ENCODE assay signal across 9 cellular contexts in genomic region chr2:20179755-20180594, GRCh38. TPM values are rescaled to one million over a fixed set of nuclear protein-coding genes. Genes with fewer than 3 reads are reported as not detected.
DNase-seq lines count a peak whose midpoint lies in the region; ATAC-seq and TF ChIP-seq lines count a peak whose summit lies in the region.
"Had no signal": no experiment of that assay in that cellular context is flagged by ENCODE, and none has a peak within 500 bp of the region (broad histone marks: within the 10 kb centered on the region; RNA-seq: fewer than 3 reads in every experiment).

No MANE protein-coding gene starts in this region.

- no peak overlapping the region for H3K18ac ChIP-seq in mesendoderm (ENCODE audit: low read length)

- no peak overlapping the region for H2BK120ac ChIP-seq in mesendoderm (ENCODE audit: low read depth, low read length)

- no peaks in the 10 kb centered on the region for H3K36me3 Mint-ChIP-seq in T-helper 17 cell (ENCODE audit: low read depth)
- no peaks in the 10 kb centered on the region for H3K36me3 Mint-ChIP-seq in activated T-cell treated with anti-CD3 and anti-CD28 coated beads, Interleukin-2, amount 50 U/mL, for 24 hours (ENCODE audit: low read depth)

- WGBS in mesendoderm (ENCODE audit: extremely low coverage, insufficient coverage, low lambda C conversion rate) = no CpG with 5 or more reads among the region's 25 CpGs

- no peaks in the 10 kb centered on the region for H3K27me3 ChIP-seq in colonic mucosa
- H3K27me3 ChIP-seq in mesendoderm (ENCODE audit: insufficient read depth, low read length, poor library complexity) = no peaks in the 10 kb centered on the region
- H3K27me3 ChIP-seq: BLaER1 treated with 17β-estradiol and CSF1 and Interleukin-3, amounts not matched to agents 10 nM and 100 nM had no signal

- intact Hi-C loops in colonic mucosa (cut with DNase I) = no loop called here

- H3K4me3 ChIP-seq in colonic mucosa = no peak overlapping the region
- no peak overlapping the region for H3K4me3 ChIP-seq in mesendoderm (ENCODE audit: low read length)
- H3K4me3 ChIP-seq: BLaER1 treated with 17β-estradiol and CSF1 and Interleukin-3, amounts not matched to agents 10 nM and 100 nM had no signal

- H3K4me2 ChIP-seq in mesendoderm (ENCODE audit: low read length) = no peak overlapping the region
- H3K4me2 ChIP-seq: BLaER1 treated with 17β-estradiol and CSF1 and Interleukin-3, amounts not matched to agents 10 nM and 100 nM had no signal

- peak overlapping the region; percentile 31 to 53 for H3K9ac ChIP-seq in colonic mucosa (ENCODE audit: low read depth in 2 of 2, low read length in 2 of 2)
- H3K9ac ChIP-seq in mesendoderm (ENCODE audit: low read length) = no peak overlapping the region
- H3K9ac ChIP-seq: BLaER1 treated with 17β-estradiol and CSF1 and Interleukin-3, amounts not matched to agents 10 nM and 100 nM had no signal

- H2AK5ac ChIP-seq in mesendoderm (ENCODE audit: low read length) = no peak overlapping the region

- H3K4me3 Mint-ChIP-seq in T-helper 17 cell = no peak overlapping the region
- no peak overlapping the region for H3K4me3 Mint-ChIP-seq in activated T-cell treated with anti-CD3 and anti-CD28 coated beads, Interleukin-2, amount 50 U/mL, for 24 hours

- peaks cover 31% of the 10 kb centered on the region for H3K27me3 Mint-ChIP-seq in T-helper 17 cell
- H3K27me3 Mint-ChIP-seq in activated T-cell treated with anti-CD3 and anti-CD28 coated beads, Interleukin-2, amount 50 U/mL, for 24 hours = no peaks in the 10 kb centered on the region

- peak; percentile 95 for DNase-seq in ACHN
- peak; percentile 84 for DNase-seq in HuH-7 (ENCODE audit: low spot score)
- DNase-seq in colonic mucosa = peak; percentile 92
- DNase-seq in mesendoderm = peak; percentile 53
- DNase-seq in T-helper 17 cell = no peak
- DNase-seq in activated T-cell treated with anti-CD3 and anti-CD28 coated beads, Interleukin-2, amount 50 U/mL, for 24 hours = no peak
- DNase-seq in NCI-H1694 (lab: John Stamatoyannopoulos, UW) = no peak

- H3K9me3 Mint-ChIP-seq in activated T-cell treated with anti-CD3 and anti-CD28 coated beads, Interleukin-2, amount 50 U/mL, for 24 hours = no peaks in the 10 kb centered on the region

- TF ChIP-seq CTCF in colonic mucosa (IDR thresholded peaks at IDR 0.05) = no peak

- no peak overlapping the region for H2BK15ac ChIP-seq in mesendoderm (replicated peaks; ENCODE audit: low read depth)

- no peaks in the 10 kb centered on the region for H3K36me3 ChIP-seq in colonic mucosa
- no peaks in the 10 kb centered on the region for H3K36me3 ChIP-seq in mesendoderm (ENCODE audit: control insufficient read depth, insufficient read depth, low read length)
- H3K36me3 ChIP-seq: BLaER1 treated with 17β-estradiol and CSF1 and Interleukin-3, amounts not matched to agents 10 nM and 100 nM had no signal

- no peak overlapping the region for H3K4ac ChIP-seq in mesendoderm (ENCODE audit: low read depth, low read length)

- no peaks in the 10 kb centered on the region for H3K4me1 Mint-ChIP-seq in T-helper 17 cell
- no peaks in the 10 kb centered on the region for H3K4me1 Mint-ChIP-seq in activated T-cell treated with anti-CD3 and anti-CD28 coated beads, Interleukin-2, amount 50 U/mL, for 24 hours (ENCODE audit: low read depth)

- no peak overlapping the region for H4K8ac ChIP-seq in mesendoderm (ENCODE audit: low read depth, low read length)

- no peak overlapping the region for H3K23ac ChIP-seq in mesendoderm (ENCODE audit: low read length)

- H3K4me1 ChIP-seq in colonic mucosa = no peaks in the 10 kb centered on the region
- no peaks in the 10 kb centered on the region for H3K4me1 ChIP-seq in mesendoderm (ENCODE audit: control insufficient read depth, low read depth, low read length)

- peak overlapping the region; percentile 40 for H3K56ac ChIP-seq in mesendoderm (ENCODE audit: low read length)

- H3K79me2 ChIP-seq in mesendoderm (ENCODE audit: control insufficient read depth, insufficient read depth, low read length) = no peaks in the 10 kb centered on the region

- H3K27ac Mint-ChIP-seq in T-helper 17 cell = no peak overlapping the region
- H3K27ac Mint-ChIP-seq in activated T-cell treated with anti-CD3 and anti-CD28 coated beads, Interleukin-2, amount 50 U/mL, for 24 hours = no peak overlapping the region

- H3K27ac ChIP-seq in colonic mucosa (peak overlapping the region; percentile 88), mesendoderm (ENCODE audit: low read depth, low read length) (no peak overlapping the region)
- H3K27ac ChIP-seq: BLaER1 treated with 17β-estradiol and CSF1 and Interleukin-3, amounts not matched to agents 10 nM and 100 nM had no signal

- H3K9me3 ChIP-seq in colonic mucosa (no peaks in the 10 kb centered on the region), T-helper 17 cell (ENCODE audit: control insufficient read depth, low read length, poor library complexity, severe bottlenecking) (no peaks in the 10 kb centered on the region)
- H3K9me3 ChIP-seq: BLaER1 treated with 17β-estradiol and CSF1 and Interleukin-3, amounts not matched to agents 10 nM and 100 nM had no signal

- H2BK5ac ChIP-seq in mesendoderm (ENCODE audit: low read length) = no peak overlapping the region

- no peaks in the 10 kb centered on the region for H3K79me1 ChIP-seq in mesendoderm (ENCODE audit: low read length)

- ATAC-seq in T-helper 17 cell (no peak), HG03108 (IDR thresholded peaks at IDR 0.05; ENCODE audit: unreplicated experiment) (no peak)

- no peak overlapping the region for H4K5ac ChIP-seq in mesendoderm (ENCODE audit: low read length)

- in situ Hi-C loops in ACHN (cut with HindIII; ENCODE audit: low pct_ligation_motif_present, low pct_unique_long_range_greater_than_20kb, low sequenced_read_pairs) = no loop called here

RNA-seq across cellular contexts. Expression of gene SDC1, which starts 45.0 kb away (rescaled TPM):
- total RNA-seq in colonic mucosa (100 to 1,000 TPM; 156 to 213 TPM), T-helper 17 cell (not detected)
- 27.6 TPM for polyA plus RNA-seq in mesendoderm (2013, experiment 1 of 2)
- 27.4 TPM for polyA plus RNA-seq in mesendoderm (2013, experiment 2 of 2)

Comparison
In these comparisons a context has a peak if more than half of its experiments do, and no peak if none do; other contexts are left out.
1. DNase-seq: peak in ACHN (single experiment), HuH-7 (single experiment), colonic mucosa (single experiment) and mesendoderm (single experiment); none in T-helper 17 cell (0 of 3), activated T-cell treated with anti-CD3 and anti-CD28 coated beads, Interleukin-2, amount 50 U/mL, for 24 hours (single experiment) and NCI-H1694 (single experiment).
2. RNA of gene SDC1, which starts 45.0 kb away (total RNA-seq): 156 to 213 TPM in colonic mucosa; not detected in T-helper 17 cell; every median in the first group is over 100 times any median in the second.